ENCODE assay signal across 11 cellular contexts in genomic region chr19:35712910-35713845, GRCh38.
DNase-seq lines count a peak whose midpoint lies in the region; ATAC-seq, FAIRE-seq and TF ChIP-seq lines count a peak whose summit lies in the region.
"Had no signal": no experiment of that assay in that cellular context is flagged by ENCODE, and none has a peak within 500 bp of the region (broad histone marks: within the 10 kb centered on the region; RNA-seq: fewer than 3 reads in every experiment).

No MANE protein-coding gene starts in this region.

- H3K4me1 Mint-ChIP-seq in T-helper 2 cell treated with Interferon-gamma antibody and Interleukin-4, amounts not matched to agents 5 μg/mL and 100 μg/mL, for 36 hours (ENCODE audit: low read depth), result peaks cover 53% of the 10 kb centered on the region

- peak overlapping the region; percentile 98 for H3K27ac Mint-ChIP-seq in T-helper 2 cell treated with Interferon-gamma antibody and Interleukin-4, amounts not matched to agents 5 μg/mL and 100 μg/mL, for 36 hours

- no peaks in the 10 kb centered on the region for H3K9me3 Mint-ChIP-seq in T-helper 2 cell treated with Interferon-gamma antibody and Interleukin-4, amounts not matched to agents 5 μg/mL and 100 μg/mL, for 36 hours

- no peak for ATAC-seq in GM18505 (IDR thresholded peaks at IDR 0.05; ENCODE audit: unreplicated experiment)
- ATAC-seq in GM21786 (IDR thresholded peaks at IDR 0.05; ENCODE audit: unreplicated experiment), result no peak
- ATAC-seq: heart right ventricle had no signal

- H3K36me3 Mint-ChIP-seq in T-helper 2 cell treated with Interferon-gamma antibody and Interleukin-4, amounts not matched to agents 5 μg/mL and 100 μg/mL, for 36 hours (ENCODE audit: low read depth), result peaks cover 25% of the 10 kb centered on the region

- no peaks in the 10 kb centered on the region for H3K27me3 Mint-ChIP-seq in T-helper 2 cell treated with Interferon-gamma antibody and Interleukin-4, amounts not matched to agents 5 μg/mL and 100 μg/mL, for 36 hours (ENCODE audit: low read depth)

- H3K4me3 Mint-ChIP-seq in T-helper 2 cell treated with Interferon-gamma antibody and Interleukin-4, amounts not matched to agents 5 μg/mL and 100 μg/mL, for 36 hours, result peak overlapping the region; percentile 89

- peak; percentile 85 for DNase-seq in T-helper 2 cell treated with Interferon-gamma antibody and Interleukin-4, amounts not matched to agents 5 μg/mL and 100 μg/mL, for 36 hours (ENCODE audit: low spot score)
- peak; percentile 37 for DNase-seq in activated naive CD8-positive, alpha-beta T cell treated with anti-CD3 and anti-CD28 coated beads, Interleukin-2, amount 50 U/mL, for 16 hours (ENCODE audit: low read depth, low spot score)
- DNase-seq in stimulated activated CD4-positive, alpha-beta T cell treated with anti-CD3 and anti-CD28 coated beads, TNF-alpha, amount 100 ng/mL, for 48 hours (ENCODE audit: low read depth in 3 of 3), result peak in 2 of 3 donors; percentile 81 to 82
- DNase-seq in DMS79 treated with DMSO at 0.1 percent for 48 hours (lab: John Stamatoyannopoulos, UW), result no peak
- DNase-seq in HTR-8/SVneo (ENCODE audit: insufficient read length, low spot score), result no peak
- DNase-seq in HuH-7.5 (ENCODE audit: low spot score), result no peak
- DNase-seq: DND-41, heart right ventricle had no signal

- FAIRE-seq in HTR-8/SVneo (lab: Jason Lieb, UNC), result no peak
- FAIRE-seq: TTC549 had no signal

- TF ChIP-seq POLR2A in GM18505 (IDR thresholded peaks at IDR 0.05; ENCODE audit: borderline replicate concordance, extremely low read depth, insufficient read depth, insufficient read length), result peak; percentile 85

Comparison
In these comparisons a context has a peak if more than half of its experiments do, and no peak if none do; other contexts are left out.
1. DNase-seq: peak in T-helper 2 cell treated with Interferon-gamma antibody and Interleukin-4, amounts not matched to agents 5 μg/mL and 100 μg/mL, for 36 hours (single experiment), activated naive CD8-positive, alpha-beta T cell treated with anti-CD3 and anti-CD28 coated beads, Interleukin-2, amount 50 U/mL, for 16 hours (single experiment) and stimulated activated CD4-positive, alpha-beta T cell treated with anti-CD3 and anti-CD28 coated beads, TNF-alpha, amount 100 ng/mL, for 48 hours (2 of 3); none in DMS79 treated with DMSO at 0.1 percent for 48 hours (single experiment), HTR-8/SVneo (single experiment) and HuH-7.5 (single experiment).